8 cellular contexts compared by ENCODE assay signal in the genomic region with DNA sequence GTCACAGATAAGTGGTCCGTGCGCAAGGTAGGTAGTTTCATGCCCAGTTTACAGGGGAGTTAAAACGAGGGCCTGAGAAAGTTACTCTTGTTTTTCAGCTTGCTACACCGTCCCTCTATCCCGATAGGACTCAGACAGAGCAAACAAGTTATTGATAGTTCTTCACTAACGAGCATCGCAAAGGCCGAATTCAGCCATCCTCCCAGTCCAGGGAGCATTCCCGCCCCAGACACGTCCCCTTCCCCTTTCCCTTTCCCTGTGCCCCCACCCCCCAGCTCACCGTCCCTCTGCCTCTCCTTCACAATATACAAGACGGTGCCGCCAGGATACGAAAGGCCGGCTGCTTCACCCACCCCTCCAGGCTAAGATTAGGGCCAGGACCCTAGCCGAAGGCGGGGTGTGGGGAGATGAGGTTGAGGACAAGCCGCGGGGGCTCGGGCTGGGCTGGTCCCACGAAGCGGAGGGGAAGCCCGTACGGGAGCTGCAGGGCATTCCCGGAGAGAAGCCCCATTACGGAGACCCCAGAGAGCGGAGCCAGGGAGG.
DNase-seq lines count a peak whose midpoint lies in the region; ATAC-seq and TF ChIP-seq lines count a peak whose summit lies in the region.

No MANE protein-coding gene starts in this region.

- peaks cover 31% of the 10 kb centered on the region for H3K36me3 ChIP-seq in HUES48 (ENCODE audit: control insufficient read depth, insufficient read depth, low read length)

- DNase-seq in astrocyte of the cerebellum (ENCODE audit: low read depth) (no peak), iris pigment epithelial cell (ENCODE audit: low read depth) (peak; percentile 15), NCI-H774 (lab: John Stamatoyannopoulos, UW) (no peak), DMS153 (lab: John Stamatoyannopoulos, UW) (no peak)
- no peak for DNase-seq in stimulated activated naive CD8-positive, alpha-beta T cell treated with anti-CD3 and anti-CD28 coated beads, Interleukin-15, amount 100 ng/mL, for 72 hours
- DNase-seq in stimulated activated CD8-positive, alpha-beta memory T cell treated with anti-CD3 and anti-CD28 coated beads, Interleukin-4, amount 100 ng/mL, for 48 hours, result no peak

- peaks cover 32% of the 10 kb centered on the region for H3K27me3 ChIP-seq in HUES48 (ENCODE audit: control insufficient read depth, insufficient read depth, low read length)

- peak overlapping the region; percentile 94 for H3K9ac ChIP-seq in HUES48 (ENCODE audit: low read depth, low read length)

- no peaks in the 10 kb centered on the region for H3K4me1 ChIP-seq in HUES48 (ENCODE audit: control insufficient read depth, insufficient read depth, low read length)

- H3K4me1 Mint-ChIP-seq in stimulated activated naive CD8-positive, alpha-beta T cell treated with anti-CD3 and anti-CD28 coated beads, Interleukin-15, amount 100 ng/mL, for 72 hours, result peaks cover 43% of the 10 kb centered on the region

- H3K27ac ChIP-seq in HUES48 (ENCODE audit: low read depth, low read length), result peak overlapping the region; percentile 90

- in situ Hi-C loops in astrocyte of the cerebellum (cut with HindIII; ENCODE audit: low sequenced_read_pairs), result no loop called here

- no peaks in the 10 kb centered on the region for H3K9me3 Mint-ChIP-seq in stimulated activated naive CD8-positive, alpha-beta T cell treated with anti-CD3 and anti-CD28 coated beads, Interleukin-15, amount 100 ng/mL, for 72 hours

- no peaks in the 10 kb centered on the region for H3K9me3 ChIP-seq in HUES48 (ENCODE audit: control insufficient read depth, insufficient read depth, low read length)

- no peaks in the 10 kb centered on the region for H3K27me3 Mint-ChIP-seq in stimulated activated naive CD8-positive, alpha-beta T cell treated with anti-CD3 and anti-CD28 coated beads, Interleukin-15, amount 100 ng/mL, for 72 hours

- H3K27ac Mint-ChIP-seq in stimulated activated naive CD8-positive, alpha-beta T cell treated with anti-CD3 and anti-CD28 coated beads, Interleukin-15, amount 100 ng/mL, for 72 hours, result peak overlapping the region; percentile 98 to 99

- peak overlapping the region; percentile 98 for H3K4me3 Mint-ChIP-seq in stimulated activated naive CD8-positive, alpha-beta T cell treated with anti-CD3 and anti-CD28 coated beads, Interleukin-15, amount 100 ng/mL, for 72 hours

- TF ChIP-seq CTCF in astrocyte of the cerebellum (IDR thresholded peaks at IDR 0.05; ENCODE audit: low read depth, low read length, missing control alignments), result no peak

- H3K4me3 ChIP-seq in GM08714 (ENCODE audit: low read length) (peak overlapping the region; percentile 97), HUES48 (ENCODE audit: low read depth, low read length) (peak overlapping the region; percentile 98), astrocyte of the cerebellum (ENCODE audit: low read depth, low read length) (peak overlapping the region; percentile 97)

- peak; percentile 6 for ATAC-seq in stimulated activated naive CD8-positive, alpha-beta T cell treated with anti-CD3 and anti-CD28 coated beads, Interleukin-15, amount 100 ng/mL, for 72 hours
